16 cellular contexts compared by ENCODE assay signal in genomic region chr17:41782142-41782541, GRCh38. TPM values are rescaled to one million over a fixed set of nuclear protein-coding genes. Genes with fewer than 3 reads are reported as not detected.
DNase-seq lines count a peak whose midpoint lies in the region; ATAC-seq, FAIRE-seq and TF ChIP-seq lines count a peak whose summit lies in the region.
"Had no signal": no experiment of that assay in that cellular context is flagged by ENCODE, and none has a peak within 500 bp of the region (broad histone marks: within the 10 kb centered on the region; RNA-seq: fewer than 3 reads in every experiment).

No MANE protein-coding gene starts in this region.

- H3K4me1 Mint-ChIP-seq in astrocyte (ENCODE audit: low read depth, unreplicated experiment) (peaks cover 37% of the 10 kb centered on the region), progenitor cell of endocrine pancreas (ENCODE audit: low read depth) (peaks cover 31% of the 10 kb centered on the region)

- H3K9ac ChIP-seq in BLaER1, result peak overlapping the region; percentile 69
- H3K9ac ChIP-seq in astrocyte (ENCODE audit: low read length), result no peak overlapping the region

- peaks cover 12% of the 10 kb centered on the region for H3K36me3 Mint-ChIP-seq in astrocyte (ENCODE audit: low read depth, unreplicated experiment)
- H3K36me3 Mint-ChIP-seq in progenitor cell of endocrine pancreas (ENCODE audit: insufficient read depth), result peaks cover 4% of the 10 kb centered on the region

- H3K36me3 ChIP-seq in BLaER1 (peaks cover 12% of the 10 kb centered on the region), astrocyte (ENCODE audit: insufficient read depth, low read length) (no peaks in the 10 kb centered on the region), left ventricle myocardium inferior (no peaks in the 10 kb centered on the region)

- H3K27me3 Mint-ChIP-seq in astrocyte (ENCODE audit: low read depth, unreplicated experiment) (no peaks in the 10 kb centered on the region), progenitor cell of endocrine pancreas (no peaks in the 10 kb centered on the region)

- H3K4me3 Mint-ChIP-seq in astrocyte (ENCODE audit: unreplicated experiment) (peak overlapping the region; percentile 68), progenitor cell of endocrine pancreas (ENCODE audit: low read depth) (peak overlapping the region; percentile 6)

- H3K27ac ChIP-seq in BLaER1 (peak overlapping the region; percentile 100), astrocyte (ENCODE audit: low read depth, low read length) (no peak overlapping the region), left ventricle myocardium inferior (replicated peaks) (peak overlapping the region; percentile 97)
- H3K27ac ChIP-seq: testis had no signal

- no peak for FAIRE-seq in astrocyte (lab: Jason Lieb, UNC)
- FAIRE-seq: A204.1 had no signal

- TF ChIP-seq CTCF in astrocyte (IDR thresholded peaks at IDR 0.05; ENCODE audit: insufficient read depth, low read depth, low read length) (no peak), left ventricle myocardium inferior (IDR thresholded peaks at IDR 0.05; ENCODE audit: borderline replicate concordance) (peak; percentile 11), progenitor cell of endocrine pancreas (IDR thresholded peaks at IDR 0.05; ENCODE audit: unreplicated experiment) (no peak)

- H3K9me3 Mint-ChIP-seq in astrocyte (ENCODE audit: unreplicated experiment), result no peaks in the 10 kb centered on the region
- no peaks in the 10 kb centered on the region for H3K9me3 Mint-ChIP-seq in progenitor cell of endocrine pancreas (ENCODE audit: low read depth)
- H3K9me3 Mint-ChIP-seq: IgD-negative memory B cell had no signal

- intact Hi-C loops in left ventricle myocardium inferior (cut with micrococcal nuclease), result no loop called here

- no peak overlapping the region for H2AFZ ChIP-seq in astrocyte (ENCODE audit: low read depth, low read length)

- ATAC-seq in HG03469 (IDR thresholded peaks at IDR 0.05; ENCODE audit: unreplicated experiment), result no peak

- no peaks in the 10 kb centered on the region for H3K9me3 ChIP-seq in BLaER1
- no peaks in the 10 kb centered on the region for H3K9me3 ChIP-seq in astrocyte (ENCODE audit: insufficient read depth, low read depth, low read length)
- no peaks in the 10 kb centered on the region for H3K9me3 ChIP-seq in left ventricle myocardium inferior (replicated peaks)
- H3K9me3 ChIP-seq: testis had no signal

- H3K79me2 ChIP-seq in astrocyte (ENCODE audit: insufficient read depth, low read length), result peaks cover 41% of the 10 kb centered on the region

- H3K27me3 ChIP-seq in BLaER1 (no peaks in the 10 kb centered on the region), astrocyte (ENCODE audit: insufficient read depth, low read length) (no peaks in the 10 kb centered on the region), left ventricle myocardium inferior (ENCODE audit: low read depth) (no peaks in the 10 kb centered on the region)
- H3K27me3 ChIP-seq: testis had no signal

- H3K4me2 ChIP-seq in BLaER1 (peak overlapping the region; percentile 99), astrocyte (ENCODE audit: low read length) (no peak overlapping the region)

- peak overlapping the region; percentile 54 for H3K4me3 ChIP-seq in BLaER1
- no peak overlapping the region for H3K4me3 ChIP-seq in astrocyte (ENCODE audit: insufficient read depth, low read depth, low read length)
- H3K4me3 ChIP-seq in left ventricle myocardium inferior, result peak overlapping the region; percentile 88
- H3K4me3 ChIP-seq: testis had no signal

- H4K20me1 ChIP-seq in BLaER1, result peaks cover 78% of the 10 kb centered on the region
- peaks cover 50% of the 10 kb centered on the region for H4K20me1 ChIP-seq in astrocyte (ENCODE audit: insufficient read depth, low read length)

- no peak for DNase-seq in astrocyte (ENCODE audit: low read depth)
- peak; percentile 84 for DNase-seq in left ventricle myocardium inferior
- DNase-seq in progenitor cell of endocrine pancreas (ENCODE audit: low spot score, unreplicated experiment), result no peak
- DNase-seq in dedifferentiated amniotic fluid mesenchymal stem cell (ENCODE audit: extremely low spot score), result no peak
- DNase-seq in DMS114 treated with DMSO at 0.1 percent for 48 hours (lab: John Stamatoyannopoulos, UW; ENCODE audit: unreplicated experiment), result no peak
- DNase-seq in NCI-H2227 (lab: John Stamatoyannopoulos, UW; ENCODE audit: unreplicated experiment), result no peak
- DNase-seq: activated CD4-positive, alpha-beta T cell treated with anti-CD3 and anti-CD28 coated beads, Interleukin-2, amount 50 U/mL, for 48 hours; DMS 273 treated with DMSO at 0.1 percent for 48 hours; NK-92 treated with Interleukin-12 subunit alpha and Interleukin-12 subunit beta, amount 100 ng/mL, for 24 hours; posterior cingulate gyrus; testis had no signal

- peak overlapping the region; percentile 89 for H3K27ac Mint-ChIP-seq in astrocyte (ENCODE audit: unreplicated experiment)
- peak overlapping the region; percentile 53 for H3K27ac Mint-ChIP-seq in progenitor cell of endocrine pancreas

- H3K4me1 ChIP-seq in BLaER1, result peaks cover 78% of the 10 kb centered on the region
- peaks cover 36% of the 10 kb centered on the region for H3K4me1 ChIP-seq in astrocyte (ENCODE audit: insufficient read depth, low read length)
- H3K4me1 ChIP-seq in left ventricle myocardium inferior, result peaks cover 96% of the 10 kb centered on the region

RNA-seq across cellular contexts. Expression of gene JUP, which starts 4.4 kb away (rescaled TPM):
- total RNA-seq in astrocyte (236 TPM in 2 replicates), left ventricle myocardium inferior (160 TPM), progenitor cell of endocrine pancreas (195 and 199 TPM in 2 replicates)

RNA-seq across cellular contexts. Expression of gene P3H4, which starts 29.6 kb away (rescaled TPM):
- 81.5 and 110 TPM in 2 replicates for total RNA-seq in astrocyte
- 6.0 TPM for total RNA-seq in left ventricle myocardium inferior
- 30.4 and 31.7 TPM in 2 replicates for total RNA-seq in progenitor cell of endocrine pancreas

RNA-seq across cellular contexts. Expression of gene FKBP10, which starts 30.7 kb away (rescaled TPM):
- total RNA-seq in astrocyte, result 446 and 584 TPM in 2 replicates
- 10.4 TPM for total RNA-seq in left ventricle myocardium inferior
- 154 and 155 TPM in 2 replicates for total RNA-seq in progenitor cell of endocrine pancreas

RNA-seq across cellular contexts. Expression of gene HAP1, which starts 47.7 kb away (rescaled TPM):
- 0.46 and 0.52 TPM in 2 replicates for total RNA-seq in astrocyte
- 0.14 TPM for total RNA-seq in left ventricle myocardium inferior
- total RNA-seq in progenitor cell of endocrine pancreas, result 13.7 and 14.9 TPM in 2 replicates
- total RNA-seq: chondrocyte had no signal

RNA-seq across cellular contexts. Expression of gene NT5C3B, which starts 53.9 kb away (rescaled TPM):
- 47.4 and 56.1 TPM in 2 replicates for total RNA-seq in astrocyte
- 18.3 TPM for total RNA-seq in left ventricle myocardium inferior
- total RNA-seq in progenitor cell of endocrine pancreas, result 105 and 115 TPM in 2 replicates

Comparison
In these comparisons a context has a peak if more than half of its experiments do, and no peak if none do; other contexts are left out.
1. RNA of gene FKBP10, which starts 30.7 kb away (total RNA-seq): 446 to 584 TPM in astrocyte and 154 to 155 TPM in progenitor cell of endocrine pancreas; 10.4 TPM in left ventricle myocardium inferior (single experiment); every median in the first group is over 10 times any median in the second.